ENCODE assay signal across 1 cellular context in the genomic region with DNA sequence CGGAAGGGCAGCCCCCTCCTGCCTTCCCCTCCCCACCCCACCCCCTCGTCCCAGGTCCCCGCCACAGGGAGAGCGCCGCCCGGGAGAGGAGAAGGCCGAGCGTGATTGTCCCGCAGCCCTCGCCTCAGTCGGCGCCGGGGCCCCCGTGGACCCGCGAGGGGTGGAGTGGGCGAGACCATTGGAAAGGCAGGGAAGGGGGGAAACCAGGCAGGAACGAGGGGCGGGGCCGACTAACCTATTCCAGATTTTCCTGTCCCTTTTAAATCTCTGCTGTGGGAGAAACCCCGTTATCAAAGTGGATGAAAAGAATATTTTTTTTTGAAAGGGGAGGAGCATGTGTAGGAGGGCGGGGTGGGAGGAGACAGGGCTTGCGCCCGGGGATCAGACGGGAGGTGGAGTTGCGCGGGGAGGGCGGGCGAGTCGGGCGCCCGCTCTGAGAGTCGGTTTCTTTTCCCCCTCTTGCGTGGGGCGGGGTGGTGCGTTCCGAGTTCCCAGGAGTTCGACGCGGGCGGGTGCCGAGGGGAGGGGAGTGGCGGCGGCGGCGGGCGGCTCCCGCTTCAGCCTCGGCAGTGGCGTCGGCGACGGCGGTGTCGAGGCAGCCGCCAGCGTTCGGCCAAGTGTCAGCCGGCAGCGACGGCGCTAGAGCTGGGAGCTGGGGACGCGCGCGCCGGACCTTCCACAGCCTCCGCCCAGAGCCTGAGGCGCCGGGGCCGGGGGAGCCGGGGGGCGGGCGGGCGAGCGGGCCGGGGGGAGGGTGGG.
TF ChIP-seq lines count a peak whose summit lies in the region.

A gene with protein sequence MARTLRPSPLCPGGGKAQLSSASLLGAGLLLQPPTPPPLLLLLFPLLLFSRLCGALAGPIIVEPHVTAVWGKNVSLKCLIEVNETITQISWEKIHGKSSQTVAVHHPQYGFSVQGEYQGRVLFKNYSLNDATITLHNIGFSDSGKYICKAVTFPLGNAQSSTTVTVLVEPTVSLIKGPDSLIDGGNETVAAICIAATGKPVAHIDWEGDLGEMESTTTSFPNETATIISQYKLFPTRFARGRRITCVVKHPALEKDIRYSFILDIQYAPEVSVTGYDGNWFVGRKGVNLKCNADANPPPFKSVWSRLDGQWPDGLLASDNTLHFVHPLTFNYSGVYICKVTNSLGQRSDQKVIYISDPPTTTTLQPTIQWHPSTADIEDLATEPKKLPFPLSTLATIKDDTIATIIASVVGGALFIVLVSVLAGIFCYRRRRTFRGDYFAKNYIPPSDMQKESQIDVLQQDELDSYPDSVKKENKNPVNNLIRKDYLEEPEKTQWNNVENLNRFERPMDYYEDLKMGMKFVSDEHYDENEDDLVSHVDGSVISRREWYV (plus strand): TSS at position 560 of the 759 bp plus-strand sequence. CDS start 202 bp downstream, outside the sequence.

TF ChIP-seq in K562, 482 proteins besides CTCF, POLR2A, EP300 and RAD21 (continued from another document and continues in another):
- TF ChIP-seq SIRT6 (IDR thresholded peaks at IDR 0.05; ENCODE audit: low read depth, low read length) (no peak), BRD4 (IDR thresholded peaks at IDR 0.05) (no peak), MAZ (CRISPR knock-in tag; conservative IDR thresholded peaks at IDR 0.05 in 1 of 2, IDR thresholded peaks at IDR 0.05 in 1 of 2) (no peak; a peak in 1 of 4 replicates), ZNF79 (CRISPR knock-in tag; IDR thresholded peaks at IDR 0.05; ENCODE audit: low read depth) (no peak), NCOA6 (IDR thresholded peaks at IDR 0.05) (peak; percentile 59), CXXC5 (CRISPR knock-in tag; IDR thresholded peaks at IDR 0.05) (peak; percentile 18; the same call in 1 of the 2 replicates), ZNF384 (IDR thresholded peaks at IDR 0.05; ENCODE audit: low read depth, low read length) (peak; percentile 23; the same call in 1 of the 2 replicates), KLF16 (IDR thresholded peaks at IDR 0.05) (no peak), RUNX1 (IDR thresholded peaks at IDR 0.05; ENCODE audit: low read depth) (no peak), ZFX (CRISPR knock-in tag; IDR thresholded peaks at IDR 0.05) (no peak), ZBTB17 (CRISPR knock-in tag; IDR thresholded peaks at IDR 0.05) (no peak), JUN (IDR thresholded peaks at IDR 0.05; ENCODE audit: borderline replicate concordance, low read depth, low read length) (no peak), JUN (CRISPR knock-in tag; IDR thresholded peaks at IDR 0.05; ENCODE audit: borderline replicate concordance) (no peak), DMBX1 (CRISPR knock-in tag; IDR thresholded peaks at IDR 0.05; ENCODE audit: borderline replicate concordance) (no peak), EP400 (IDR thresholded peaks at IDR 0.05) (no peak), POLR2AphosphoS2 (IDR thresholded peaks at IDR 0.05; ENCODE audit: low read length) (no peak), NRF1 (conservative IDR thresholded peaks at IDR 0.05 in 1 of 2, IDR thresholded peaks at IDR 0.05 in 1 of 2) (peak; percentile 55; a peak in 2 of 4 replicates), HMGN3 (IDR thresholded peaks at IDR 0.05; ENCODE audit: borderline replicate concordance, extremely low read depth, insufficient read length, low read depth, low read length) (no peak), NFE2L1 (tag; IDR thresholded peaks at IDR 0.05; ENCODE audit: borderline replicate concordance, low read depth) (no peak), NELFE (IDR thresholded peaks at IDR 0.05; ENCODE audit: insufficient read depth, insufficient read length) (no peak), C11orf30 (IDR thresholded peaks at IDR 0.05; ENCODE audit: low read depth) (no peak), FIP1L1 (IDR thresholded peaks at IDR 0.05; ENCODE audit: low read depth, low read length, poor library complexity, severe bottlenecking) (no peak), TCF7L2 (IDR thresholded peaks at IDR 0.05; ENCODE audit: low read depth, low read length) (peak; percentile 58; the same call in 1 of the 2 replicates), ZC3H11A (IDR thresholded peaks at IDR 0.05; ENCODE audit: low read depth, low read length) (no peak)
- TF ChIP-seq, protein P1, sequence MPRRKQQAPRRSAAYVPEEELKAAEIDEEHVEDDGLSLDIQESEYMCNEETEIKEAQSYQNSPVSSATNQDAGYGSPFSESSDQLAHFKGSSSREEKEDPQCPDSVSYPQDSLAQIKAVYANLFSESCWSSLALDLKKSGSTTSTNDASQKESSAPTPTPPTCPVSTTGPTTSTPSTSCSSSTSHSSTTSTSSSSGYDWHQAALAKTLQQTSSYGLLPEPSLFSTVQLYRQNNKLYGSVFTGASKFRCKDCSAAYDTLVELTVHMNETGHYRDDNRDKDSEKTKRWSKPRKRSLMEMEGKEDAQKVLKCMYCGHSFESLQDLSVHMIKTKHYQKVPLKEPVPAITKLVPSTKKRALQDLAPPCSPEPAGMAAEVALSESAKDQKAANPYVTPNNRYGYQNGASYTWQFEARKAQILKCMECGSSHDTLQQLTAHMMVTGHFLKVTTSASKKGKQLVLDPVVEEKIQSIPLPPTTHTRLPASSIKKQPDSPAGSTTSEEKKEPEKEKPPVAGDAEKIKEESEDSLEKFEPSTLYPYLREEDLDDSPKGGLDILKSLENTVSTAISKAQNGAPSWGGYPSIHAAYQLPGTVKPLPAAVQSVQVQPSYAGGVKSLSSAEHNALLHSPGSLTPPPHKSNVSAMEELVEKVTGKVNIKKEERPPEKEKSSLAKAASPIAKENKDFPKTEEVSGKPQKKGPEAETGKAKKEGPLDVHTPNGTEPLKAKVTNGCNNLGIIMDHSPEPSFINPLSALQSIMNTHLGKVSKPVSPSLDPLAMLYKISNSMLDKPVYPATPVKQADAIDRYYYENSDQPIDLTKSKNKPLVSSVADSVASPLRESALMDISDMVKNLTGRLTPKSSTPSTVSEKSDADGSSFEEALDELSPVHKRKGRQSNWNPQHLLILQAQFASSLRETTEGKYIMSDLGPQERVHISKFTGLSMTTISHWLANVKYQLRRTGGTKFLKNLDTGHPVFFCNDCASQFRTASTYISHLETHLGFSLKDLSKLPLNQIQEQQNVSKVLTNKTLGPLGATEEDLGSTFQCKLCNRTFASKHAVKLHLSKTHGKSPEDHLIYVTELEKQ (CRISPR knock-in tag; IDR thresholded peaks at IDR 0.05), result no peak
- TF ChIP-seq, protein P2, sequence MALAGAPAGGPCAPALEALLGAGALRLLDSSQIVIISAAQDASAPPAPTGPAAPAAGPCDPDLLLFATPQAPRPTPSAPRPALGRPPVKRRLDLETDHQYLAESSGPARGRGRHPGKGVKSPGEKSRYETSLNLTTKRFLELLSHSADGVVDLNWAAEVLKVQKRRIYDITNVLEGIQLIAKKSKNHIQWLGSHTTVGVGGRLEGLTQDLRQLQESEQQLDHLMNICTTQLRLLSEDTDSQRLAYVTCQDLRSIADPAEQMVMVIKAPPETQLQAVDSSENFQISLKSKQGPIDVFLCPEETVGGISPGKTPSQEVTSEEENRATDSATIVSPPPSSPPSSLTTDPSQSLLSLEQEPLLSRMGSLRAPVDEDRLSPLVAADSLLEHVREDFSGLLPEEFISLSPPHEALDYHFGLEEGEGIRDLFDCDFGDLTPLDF (CRISPR knock-in tag; IDR thresholded peaks at IDR 0.05), result no peak
- TF ChIP-seq, protein P3, sequence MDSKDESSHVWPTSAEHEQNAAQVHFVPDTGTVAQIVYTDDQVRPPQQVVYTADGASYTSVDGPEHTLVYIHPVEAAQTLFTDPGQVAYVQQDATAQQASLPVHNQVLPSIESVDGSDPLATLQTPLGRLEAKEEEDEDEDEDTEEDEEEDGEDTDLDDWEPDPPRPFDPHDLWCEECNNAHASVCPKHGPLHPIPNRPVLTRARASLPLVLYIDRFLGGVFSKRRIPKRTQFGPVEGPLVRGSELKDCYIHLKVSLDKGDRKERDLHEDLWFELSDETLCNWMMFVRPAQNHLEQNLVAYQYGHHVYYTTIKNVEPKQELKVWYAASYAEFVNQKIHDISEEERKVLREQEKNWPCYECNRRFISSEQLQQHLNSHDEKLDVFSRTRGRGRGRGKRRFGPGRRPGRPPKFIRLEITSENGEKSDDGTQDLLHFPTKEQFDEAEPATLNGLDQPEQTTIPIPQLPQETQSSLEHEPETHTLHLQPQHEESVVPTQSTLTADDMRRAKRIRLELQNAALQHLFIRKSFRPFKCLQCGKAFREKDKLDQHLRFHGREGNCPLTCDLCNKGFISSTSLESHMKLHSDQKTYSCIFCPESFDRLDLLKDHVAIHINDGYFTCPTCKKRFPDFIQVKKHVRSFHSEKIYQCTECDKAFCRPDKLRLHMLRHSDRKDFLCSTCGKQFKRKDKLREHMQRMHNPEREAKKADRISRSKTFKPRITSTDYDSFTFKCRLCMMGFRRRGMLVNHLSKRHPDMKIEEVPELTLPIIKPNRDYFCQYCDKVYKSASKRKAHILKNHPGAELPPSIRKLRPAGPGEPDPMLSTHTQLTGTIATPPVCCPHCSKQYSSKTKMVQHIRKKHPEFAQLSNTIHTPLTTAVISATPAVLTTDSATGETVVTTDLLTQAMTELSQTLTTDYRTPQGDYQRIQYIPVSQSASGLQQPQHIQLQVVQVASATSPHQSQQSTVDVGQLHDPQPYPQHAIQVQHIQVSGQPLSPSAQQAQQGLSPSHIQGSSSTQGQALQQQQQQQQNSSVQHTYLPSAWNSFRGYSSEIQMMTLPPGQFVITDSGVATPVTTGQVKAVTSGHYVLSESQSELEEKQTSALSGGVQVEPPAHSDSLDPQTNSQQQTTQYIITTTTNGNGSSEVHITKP (IDR thresholded peaks at IDR 0.05; ENCODE audit: partially characterized antibody), result peak; percentile 98
- TF ChIP-seq, protein P4, sequence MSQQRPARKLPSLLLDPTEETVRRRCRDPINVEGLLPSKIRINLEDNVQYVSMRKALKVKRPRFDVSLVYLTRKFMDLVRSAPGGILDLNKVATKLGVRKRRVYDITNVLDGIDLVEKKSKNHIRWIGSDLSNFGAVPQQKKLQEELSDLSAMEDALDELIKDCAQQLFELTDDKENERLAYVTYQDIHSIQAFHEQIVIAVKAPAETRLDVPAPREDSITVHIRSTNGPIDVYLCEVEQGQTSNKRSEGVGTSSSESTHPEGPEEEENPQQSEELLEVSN (IDR thresholded peaks at IDR 0.05; ENCODE audit: borderline replicate concordance in 1 of 2, extremely low read depth in 1 of 2, insufficient read depth in 1 of 2, insufficient read length in 1 of 2, low read depth in 1 of 2, low read length in 1 of 2, poor library complexity in 1 of 2, severe bottlenecking in 1 of 2), result peak in 1 of 2 experiments; percentile 59
- TF ChIP-seq, protein P5, sequence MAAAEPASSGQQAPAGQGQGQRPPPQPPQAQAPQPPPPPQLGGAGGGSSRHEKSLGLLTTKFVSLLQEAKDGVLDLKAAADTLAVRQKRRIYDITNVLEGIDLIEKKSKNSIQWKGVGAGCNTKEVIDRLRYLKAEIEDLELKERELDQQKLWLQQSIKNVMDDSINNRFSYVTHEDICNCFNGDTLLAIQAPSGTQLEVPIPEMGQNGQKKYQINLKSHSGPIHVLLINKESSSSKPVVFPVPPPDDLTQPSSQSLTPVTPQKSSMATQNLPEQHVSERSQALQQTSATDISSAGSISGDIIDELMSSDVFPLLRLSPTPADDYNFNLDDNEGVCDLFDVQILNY (CRISPR knock-in tag; IDR thresholded peaks at IDR 0.05), result no peak
- TF ChIP-seq, protein P6, sequence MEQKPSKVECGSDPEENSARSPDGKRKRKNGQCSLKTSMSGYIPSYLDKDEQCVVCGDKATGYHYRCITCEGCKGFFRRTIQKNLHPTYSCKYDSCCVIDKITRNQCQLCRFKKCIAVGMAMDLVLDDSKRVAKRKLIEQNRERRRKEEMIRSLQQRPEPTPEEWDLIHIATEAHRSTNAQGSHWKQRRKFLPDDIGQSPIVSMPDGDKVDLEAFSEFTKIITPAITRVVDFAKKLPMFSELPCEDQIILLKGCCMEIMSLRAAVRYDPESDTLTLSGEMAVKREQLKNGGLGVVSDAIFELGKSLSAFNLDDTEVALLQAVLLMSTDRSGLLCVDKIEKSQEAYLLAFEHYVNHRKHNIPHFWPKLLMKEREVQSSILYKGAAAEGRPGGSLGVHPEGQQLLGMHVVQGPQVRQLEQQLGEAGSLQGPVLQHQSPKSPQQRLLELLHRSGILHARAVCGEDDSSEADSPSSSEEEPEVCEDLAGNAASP (IDR thresholded peaks at IDR 0.05), result no peak
- TF ChIP-seq, protein P7, sequence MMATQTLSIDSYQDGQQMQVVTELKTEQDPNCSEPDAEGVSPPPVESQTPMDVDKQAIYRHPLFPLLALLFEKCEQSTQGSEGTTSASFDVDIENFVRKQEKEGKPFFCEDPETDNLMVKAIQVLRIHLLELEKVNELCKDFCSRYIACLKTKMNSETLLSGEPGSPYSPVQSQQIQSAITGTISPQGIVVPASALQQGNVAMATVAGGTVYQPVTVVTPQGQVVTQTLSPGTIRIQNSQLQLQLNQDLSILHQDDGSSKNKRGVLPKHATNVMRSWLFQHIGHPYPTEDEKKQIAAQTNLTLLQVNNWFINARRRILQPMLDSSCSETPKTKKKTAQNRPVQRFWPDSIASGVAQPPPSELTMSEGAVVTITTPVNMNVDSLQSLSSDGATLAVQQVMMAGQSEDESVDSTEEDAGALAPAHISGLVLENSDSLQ (IDR thresholded peaks at IDR 0.05), result no peak
- TF ChIP-seq, protein P8, sequence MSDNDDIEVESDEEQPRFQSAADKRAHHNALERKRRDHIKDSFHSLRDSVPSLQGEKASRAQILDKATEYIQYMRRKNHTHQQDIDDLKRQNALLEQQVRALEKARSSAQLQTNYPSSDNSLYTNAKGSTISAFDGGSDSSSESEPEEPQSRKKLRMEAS (CRISPR knock-in tag; IDR thresholded peaks at IDR 0.05), result no peak
- TF ChIP-seq, protein P9, sequence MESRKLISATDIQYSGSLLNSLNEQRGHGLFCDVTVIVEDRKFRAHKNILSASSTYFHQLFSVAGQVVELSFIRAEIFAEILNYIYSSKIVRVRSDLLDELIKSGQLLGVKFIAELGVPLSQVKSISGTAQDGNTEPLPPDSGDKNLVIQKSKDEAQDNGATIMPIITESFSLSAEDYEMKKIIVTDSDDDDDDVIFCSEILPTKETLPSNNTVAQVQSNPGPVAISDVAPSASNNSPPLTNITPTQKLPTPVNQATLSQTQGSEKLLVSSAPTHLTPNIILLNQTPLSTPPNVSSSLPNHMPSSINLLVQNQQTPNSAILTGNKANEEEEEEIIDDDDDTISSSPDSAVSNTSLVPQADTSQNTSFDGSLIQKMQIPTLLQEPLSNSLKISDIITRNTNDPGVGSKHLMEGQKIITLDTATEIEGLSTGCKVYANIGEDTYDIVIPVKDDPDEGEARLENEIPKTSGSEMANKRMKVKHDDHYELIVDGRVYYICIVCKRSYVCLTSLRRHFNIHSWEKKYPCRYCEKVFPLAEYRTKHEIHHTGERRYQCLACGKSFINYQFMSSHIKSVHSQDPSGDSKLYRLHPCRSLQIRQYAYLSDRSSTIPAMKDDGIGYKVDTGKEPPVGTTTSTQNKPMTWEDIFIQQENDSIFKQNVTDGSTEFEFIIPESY (CRISPR knock-in tag; IDR thresholded peaks at IDR 0.05), result no peak
- TF ChIP-seq, protein P10, sequence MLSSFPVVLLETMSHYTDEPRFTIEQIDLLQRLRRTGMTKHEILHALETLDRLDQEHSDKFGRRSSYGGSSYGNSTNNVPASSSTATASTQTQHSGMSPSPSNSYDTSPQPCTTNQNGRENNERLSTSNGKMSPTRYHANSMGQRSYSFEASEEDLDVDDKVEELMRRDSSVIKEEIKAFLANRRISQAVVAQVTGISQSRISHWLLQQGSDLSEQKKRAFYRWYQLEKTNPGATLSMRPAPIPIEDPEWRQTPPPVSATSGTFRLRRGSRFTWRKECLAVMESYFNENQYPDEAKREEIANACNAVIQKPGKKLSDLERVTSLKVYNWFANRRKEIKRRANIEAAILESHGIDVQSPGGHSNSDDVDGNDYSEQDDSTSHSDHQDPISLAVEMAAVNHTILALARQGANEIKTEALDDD (IDR thresholded peaks at IDR 0.05), result no peak
